Comparison of ENCODE assay signal across 1 cellular context in genomic region chr6:136644597-136644952, GRCh38.
TF ChIP-seq lines count a peak whose summit lies in the region.

No MANE protein-coding gene starts in this region.

TF ChIP-seq in SK-N-SH, 30 proteins besides CTCF, POLR2A, EP300 and RAD21 (continued from another document):
- TF ChIP-seq, protein P1, sequence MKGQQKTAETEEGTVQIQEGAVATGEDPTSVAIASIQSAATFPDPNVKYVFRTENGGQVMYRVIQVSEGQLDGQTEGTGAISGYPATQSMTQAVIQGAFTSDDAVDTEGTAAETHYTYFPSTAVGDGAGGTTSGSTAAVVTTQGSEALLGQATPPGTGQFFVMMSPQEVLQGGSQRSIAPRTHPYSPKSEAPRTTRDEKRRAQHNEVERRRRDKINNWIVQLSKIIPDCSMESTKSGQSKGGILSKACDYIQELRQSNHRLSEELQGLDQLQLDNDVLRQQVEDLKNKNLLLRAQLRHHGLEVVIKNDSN (IDR thresholded peaks at IDR 0.05; ENCODE audit: borderline replicate concordance, low read depth): no peak
- no peak for TF ChIP-seq FOXJ3 (CRISPR knock-in tag; IDR thresholded peaks at IDR 0.05)
